16 cellular contexts compared by ENCODE assay signal in the genomic region with DNA sequence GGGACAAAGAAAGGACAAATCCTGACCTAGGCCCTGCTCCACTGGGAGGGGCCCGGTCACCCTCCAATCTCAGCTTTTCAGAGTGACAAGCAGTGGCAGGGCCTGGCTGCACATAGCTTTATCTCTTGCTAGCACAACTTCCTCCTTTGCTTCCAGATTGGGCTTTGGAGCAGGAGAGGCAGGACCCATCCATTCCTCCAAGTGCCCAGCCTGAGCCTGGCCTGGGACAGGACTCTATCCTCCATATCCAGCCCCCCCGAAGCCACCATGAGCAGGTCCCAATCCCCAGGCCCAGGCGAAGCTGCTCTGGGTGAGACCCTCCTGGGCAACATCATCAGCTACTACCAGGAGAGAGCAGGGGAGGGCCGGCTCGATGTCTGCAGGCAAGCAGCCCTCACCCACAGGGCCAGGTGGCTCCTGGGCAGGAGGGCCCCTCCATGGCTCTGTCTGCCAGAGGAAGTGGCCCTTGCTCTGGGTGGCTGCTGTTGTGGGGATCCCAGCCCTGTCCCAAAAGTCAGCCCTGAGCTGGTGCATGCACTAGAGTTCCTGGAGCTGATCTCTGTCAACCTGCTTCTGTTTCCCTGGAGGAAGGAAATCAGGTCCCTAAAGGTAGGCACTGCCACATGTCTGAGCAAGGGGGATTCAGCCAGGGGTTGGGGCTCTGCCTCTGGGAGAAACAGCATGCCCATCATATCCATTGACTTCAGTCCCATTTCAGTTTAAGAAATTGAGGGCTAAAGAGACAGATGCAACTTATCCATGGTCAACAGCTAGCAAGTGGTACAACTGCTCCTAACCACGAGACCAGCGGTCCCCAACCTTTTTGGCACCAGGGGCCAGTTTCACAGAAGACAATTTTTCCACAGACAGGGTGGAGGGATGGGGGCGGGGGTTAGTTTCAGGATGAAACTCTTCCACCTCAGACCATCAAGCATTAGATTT. TPM values are rescaled to one million over a fixed set of nuclear protein-coding genes. Genes with fewer than 3 reads are reported as not detected.
DNase-seq lines count a peak whose midpoint lies in the region; ATAC-seq and TF ChIP-seq lines count a peak whose summit lies in the region.
"Had no signal": no experiment of that assay in that cellular context is flagged by ENCODE, and none has a peak within 500 bp of the region (broad histone marks: within the 10 kb centered on the region; RNA-seq: fewer than 3 reads in every experiment).

No MANE protein-coding gene starts in this region.

- H3K9me3 Mint-ChIP-seq in CD4-positive, CD25-positive, alpha-beta regulatory T cell = no peaks in the 10 kb centered on the region
- H3K9me3 Mint-ChIP-seq in effector memory CD8-positive, alpha-beta T cell = no peaks in the 10 kb centered on the region

- no peaks in the 10 kb centered on the region for H3K79me2 ChIP-seq in osteoblast (ENCODE audit: insufficient read depth, low read length)

- H3K4me3 Mint-ChIP-seq in CD4-positive, CD25-positive, alpha-beta regulatory T cell = no peak overlapping the region
- peak overlapping the region in 1 of 2 donors; percentile 54 for H3K4me3 Mint-ChIP-seq in effector memory CD8-positive, alpha-beta T cell
- H3K4me3 Mint-ChIP-seq: neural progenitor cell had no signal

- H4K20me1 ChIP-seq in osteoblast (ENCODE audit: insufficient read depth, low read length) = peaks cover 4% of the 10 kb centered on the region

- TF ChIP-seq CTCF in osteoblast (IDR thresholded peaks at IDR 0.05; ENCODE audit: extremely low read depth, low read depth, low read length) = no peak

- H3K4me1 ChIP-seq in CD4-positive, CD25-positive, alpha-beta regulatory T cell (ENCODE audit: control insufficient read depth, insufficient read depth, low read length, poor library complexity, severe bottlenecking) = no peaks in the 10 kb centered on the region
- H3K4me1 ChIP-seq in osteoblast (ENCODE audit: insufficient read depth, low read length) = peaks cover 25% of the 10 kb centered on the region
- H3K4me1 ChIP-seq: neural progenitor cell had no signal

- no peak overlapping the region for H2AFZ ChIP-seq in osteoblast (ENCODE audit: low read length)
- H2AFZ ChIP-seq: neural progenitor cell, PC-9 had no signal

- H3K9me3 ChIP-seq in CD4-positive, CD25-positive, alpha-beta regulatory T cell (ENCODE audit: control insufficient read depth in 2 of 2, low read length in 2 of 2) = no peaks in the 10 kb centered on the region
- no peaks in the 10 kb centered on the region for H3K9me3 ChIP-seq in osteoblast (ENCODE audit: low read depth, low read length)
- H3K9me3 ChIP-seq: BE2C had no signal

- DNase-seq in CD4-positive, CD25-positive, alpha-beta regulatory T cell = no peak
- DNase-seq in KBM-7 (peak; percentile 50), osteoblast (ENCODE audit: insufficient read length, low spot score, missing footprints) (peak; percentile 72), NCI-H1092 (lab: John Stamatoyannopoulos, UW) (no peak), NCI-H524 (lab: John Stamatoyannopoulos, UW) (no peak), NCI-H2196 (lab: John Stamatoyannopoulos, UW; ENCODE audit: unreplicated experiment) (no peak)
- DNase-seq in effector memory CD8-positive, alpha-beta T cell = no peak
- DNase-seq: activated naive CD4-positive, alpha-beta T cell treated with Interleukin-2 at 50 U/mL for 16 hours; BE2C; IMR-90; mesendoderm; NCI-H1092 treated with DMSO at 0.1 percent for 48 hours; NCI-H2107; NCI-H69 had no signal

- no peak for ATAC-seq in CD4-positive, CD25-positive, alpha-beta regulatory T cell (ENCODE audit: low read depth in 2 of 2)
- no peak for ATAC-seq in effector memory CD8-positive, alpha-beta T cell (replicated peaks)

- H3K36me3 Mint-ChIP-seq in CD4-positive, CD25-positive, alpha-beta regulatory T cell = no peaks in the 10 kb centered on the region
- H3K36me3 Mint-ChIP-seq in effector memory CD8-positive, alpha-beta T cell (ENCODE audit: insufficient read depth) = peaks cover 15% of the 10 kb centered on the region

- H3K27me3 ChIP-seq in CD4-positive, CD25-positive, alpha-beta regulatory T cell (ENCODE audit: control insufficient read depth, insufficient read depth, low read length) = no peaks in the 10 kb centered on the region
- H3K27me3 ChIP-seq in osteoblast (ENCODE audit: insufficient read depth, low read length) = no peaks in the 10 kb centered on the region
- H3K27me3 ChIP-seq: BE2C, neural progenitor cell had no signal

- peak overlapping the region; percentile 7 to 54 (median 36) for H3K27ac Mint-ChIP-seq in CD4-positive, CD25-positive, alpha-beta regulatory T cell
- H3K27ac Mint-ChIP-seq in effector memory CD8-positive, alpha-beta T cell = peak overlapping the region; percentile 78 to 84
- H3K27ac Mint-ChIP-seq: neural progenitor cell had no signal

- H3K4me3 ChIP-seq in CD4-positive, CD25-positive, alpha-beta regulatory T cell (ENCODE audit: low read depth, low read length) = no peak overlapping the region
- H3K4me3 ChIP-seq in osteoblast (ENCODE audit: insufficient read depth, low read length) = no peak overlapping the region
- H3K4me3 ChIP-seq: neural progenitor cell, PC-9 had no signal

- no peak overlapping the region for H3K4me2 ChIP-seq in osteoblast (ENCODE audit: insufficient read depth, low read length)
- H3K4me2 ChIP-seq: neural progenitor cell, PC-9 had no signal

- in situ Hi-C loops in KBM-7 (cut with MboI; ENCODE audit: low pct_unique_long_range_greater_than_20kb, low sequenced_read_pairs) = no loop called here

- no peak overlapping the region for H3K27ac ChIP-seq in CD4-positive, CD25-positive, alpha-beta regulatory T cell (ENCODE audit: insufficient read depth, low read length, poor library complexity, severe bottlenecking)
- no peak overlapping the region for H3K27ac ChIP-seq in osteoblast (ENCODE audit: low read depth, low read length)
- H3K27ac ChIP-seq: neural progenitor cell, PC-9 had no signal

- H3K4me1 Mint-ChIP-seq in CD4-positive, CD25-positive, alpha-beta regulatory T cell = peaks cover 0 to 3% (median under 1%) of the 10 kb centered on the region in 4 donors
- peaks cover 2 to 3% of the 10 kb centered on the region in 2 donors for H3K4me1 Mint-ChIP-seq in effector memory CD8-positive, alpha-beta T cell (ENCODE audit: low read depth in 2 of 2)

- H3K27me3 Mint-ChIP-seq in CD4-positive, CD25-positive, alpha-beta regulatory T cell = no peaks in the 10 kb centered on the region
- H3K27me3 Mint-ChIP-seq in effector memory CD8-positive, alpha-beta T cell = no peaks in the 10 kb centered on the region

- no peaks in the 10 kb centered on the region for H3K36me3 ChIP-seq in CD4-positive, CD25-positive, alpha-beta regulatory T cell (ENCODE audit: control insufficient read depth, insufficient read depth, low read length)
- H3K36me3 ChIP-seq in osteoblast (ENCODE audit: insufficient read depth, low read length) = no peaks in the 10 kb centered on the region
- H3K36me3 ChIP-seq: BE2C, neural progenitor cell had no signal

RNA-seq across cellular contexts. Expression of a gene that starts 58.9 kb away (rescaled TPM):
- total RNA-seq in CD4-positive, CD25-positive, alpha-beta regulatory T cell = 8.2 TPM
- polyA plus RNA-seq in CD4-positive, CD25-positive, alpha-beta regulatory T cell = 1 to 10 TPM; 5.1 to 8.8 (median 7.7) TPM
- total RNA-seq in osteoblast = 73.5 and 81.3 TPM in 2 replicates

Comparison
In these comparisons a context has a peak if more than half of its experiments do, and no peak if none do; other contexts are left out.
1. DNase-seq: peak in KBM-7 (single experiment) and osteoblast (single experiment); none in CD4-positive, CD25-positive, alpha-beta regulatory T cell (0 of 3), effector memory CD8-positive, alpha-beta T cell (0 of 3), NCI-H1092 (single experiment), NCI-H524 (0 of 2) and NCI-H2196 (single experiment).